Comparison of ENCODE assay signal across 12 cellular contexts in the genomic region with DNA sequence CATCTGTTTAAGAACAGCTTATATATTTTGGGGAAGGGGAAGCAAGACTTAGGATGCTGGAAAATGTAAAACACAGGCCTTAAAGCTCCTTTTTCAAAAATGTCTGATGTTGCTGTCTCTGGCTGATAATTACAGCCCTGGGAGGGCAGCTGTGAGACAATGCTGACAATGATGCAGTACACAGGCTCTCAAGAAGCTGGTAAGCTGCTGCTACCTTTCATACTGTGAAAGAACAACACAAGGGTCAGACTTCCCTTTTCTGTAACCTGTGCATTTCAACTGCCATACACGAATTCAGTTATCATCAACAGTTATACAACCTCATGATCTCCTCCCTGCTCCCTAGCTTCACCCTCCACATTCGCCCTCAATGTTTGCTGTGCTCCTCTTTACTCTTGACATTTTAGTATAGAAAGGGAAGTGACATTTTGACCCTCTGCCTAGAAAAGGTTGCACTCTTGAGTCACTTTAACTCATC.
DNase-seq lines count a peak whose midpoint lies in the region; ATAC-seq and TF ChIP-seq lines count a peak whose summit lies in the region.
"Had no signal": no experiment of that assay in that cellular context is flagged by ENCODE, and none has a peak within 500 bp of the region (broad histone marks: within the 10 kb centered on the region; RNA-seq: fewer than 3 reads in every experiment).

No MANE protein-coding gene starts in this region.

- H3K27me3 ChIP-seq in WERI-Rb-1 (ENCODE audit: insufficient read depth, low read depth, severe bottlenecking) = no peaks in the 10 kb centered on the region
- H3K27me3 ChIP-seq: ascending aorta had no signal

- no peaks in the 10 kb centered on the region for H3K9me3 ChIP-seq in WERI-Rb-1 (ENCODE audit: severe bottlenecking)
- H3K9me3 ChIP-seq: ascending aorta had no signal

- no peaks in the 10 kb centered on the region for H3K36me3 ChIP-seq in WERI-Rb-1
- H3K36me3 ChIP-seq: ascending aorta had no signal

- H3K27ac ChIP-seq in VCaP (peak overlapping the region; percentile 44), WERI-Rb-1 (no peak overlapping the region)
- H3K27ac ChIP-seq: ascending aorta had no signal

- no peak overlapping the region for H3K4me3 ChIP-seq in WERI-Rb-1 (ENCODE audit: low read depth, low read length)
- H3K4me3 ChIP-seq: ascending aorta, skin epidermis had no signal

- no peak for TF ChIP-seq CTCF in VCaP (conservative IDR thresholded peaks at IDR 0.05)
- no peak for TF ChIP-seq CTCF in WERI-Rb-1 (IDR thresholded peaks at IDR 0.05; ENCODE audit: low read depth, low read length)

- ATAC-seq in GM19397 (IDR thresholded peaks at IDR 0.05; ENCODE audit: unreplicated experiment) (no peak), HG02759 (IDR thresholded peaks at IDR 0.05; ENCODE audit: unreplicated experiment) (no peak)

- peak; percentile 59 for DNase-seq in DMS53 treated with DMSO at 0.1 percent for 48 hours (lab: John Stamatoyannopoulos, UW; ENCODE audit: unreplicated experiment)
- peak; percentile 77 for DNase-seq in NCI-H1417 treated with DMSO at 0.1 percent for 48 hours (lab: John Stamatoyannopoulos, UW)
- peak; percentile 70 for DNase-seq in midbrain (lab: John Stamatoyannopoulos, UW)
- no peak for DNase-seq in NCI-H187 (lab: John Stamatoyannopoulos, UW)
- no peak for DNase-seq in WERI-Rb-1
- DNase-seq: NCI-H446, T-cell had no signal

Comparison
In these comparisons a context has a peak if more than half of its experiments do, and no peak if none do; other contexts are left out.
1. DNase-seq: peak in DMS53 treated with DMSO at 0.1 percent for 48 hours (single experiment), NCI-H1417 treated with DMSO at 0.1 percent for 48 hours (single experiment) and midbrain (single experiment); none in NCI-H187 (0 of 2) and WERI-Rb-1 (single experiment).